Comparison of ENCODE assay signal across 11 cellular contexts in the genomic region with DNA sequence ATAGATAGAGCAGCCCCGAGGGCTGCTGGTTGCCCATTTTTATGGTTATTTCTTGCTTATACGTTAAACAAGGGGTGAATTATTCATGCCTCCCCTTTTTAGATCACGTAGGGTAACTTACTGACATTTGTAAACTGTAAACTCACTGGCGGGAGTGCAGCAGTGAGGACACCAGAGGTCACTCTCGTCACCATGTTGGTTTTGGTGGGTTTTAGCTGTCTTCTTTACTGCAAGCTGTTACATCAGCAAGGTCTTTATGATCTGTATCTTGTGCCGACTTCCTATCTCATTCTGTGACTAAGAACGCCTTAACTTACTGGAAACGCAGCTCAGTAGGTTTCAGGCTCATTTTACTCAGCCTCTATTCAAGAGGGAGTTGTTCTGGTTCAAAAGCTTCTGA.
DNase-seq lines count a peak whose midpoint lies in the region; ATAC-seq and TF ChIP-seq lines count a peak whose summit lies in the region.
"Had no signal": no experiment of that assay in that cellular context is flagged by ENCODE, and none has a peak within 500 bp of the region (broad histone marks: within the 10 kb centered on the region; RNA-seq: fewer than 3 reads in every experiment).

No MANE protein-coding gene starts in this region.

- TF ChIP-seq CTCF in PC-3 (conservative IDR thresholded peaks at IDR 0.05; ENCODE audit: low read depth, low read length) (peak; percentile 72), fibroblast of pulmonary artery (IDR thresholded peaks at IDR 0.05; ENCODE audit: low read length, missing control alignments) (peak; percentile 36), body of pancreas (IDR thresholded peaks at IDR 0.05) (peak in 2 of 7 experiments; percentile 9 to 10)

- no peaks in the 10 kb centered on the region for H3K9me2 ChIP-seq in PC-3 (replicated peaks; ENCODE audit: low read length)

- H3K9ac ChIP-seq in PC-3 (ENCODE audit: low read length): no peak overlapping the region
- H3K9ac ChIP-seq: BLaER1 treated with 17β-estradiol and CSF1 and Interleukin-3, amounts not matched to agents 10 nM and 100 nM had no signal

- no peaks in the 10 kb centered on the region for H3K36me3 ChIP-seq in PC-3 (ENCODE audit: low read depth, low read length)
- no peaks in the 10 kb centered on the region for H3K36me3 ChIP-seq in body of pancreas (replicated peaks in 1 of 2; ENCODE audit: insufficient read depth in 1 of 2, low read depth in 2 of 2)
- H3K36me3 ChIP-seq: BLaER1 treated with 17β-estradiol and CSF1 and Interleukin-3, amounts not matched to agents 10 nM and 100 nM had no signal

- POLR2A ChIA-PET in PC-3 (lab: Charles Lee; ENCODE audit: unreplicated experiment): interaction anchor here (0.6 kb wide), 2 partner anchors 10 to 58 kb away, joined by 3 to 4 read pairs; no protein-coding TSS in a partner anchor

- H3K79me2 ChIP-seq in PC-3 (ENCODE audit: low read length): no peaks in the 10 kb centered on the region

- H4K20me1 ChIP-seq in PC-3 (ENCODE audit: low read length): no peaks in the 10 kb centered on the region
- H4K20me1 ChIP-seq: BLaER1 treated with 17β-estradiol and CSF1 and Interleukin-3, amounts not matched to agents 10 nM and 100 nM had no signal

- intact Hi-C loops in PC-3 (cut with micrococcal nuclease) (loop anchor here (1.0 kb wide), 4 partner anchors 53 to 390 kb away; a partner anchor contains a TSS), body of pancreas (cut with DNase I) (no loop called here)

- H3K27ac ChIP-seq in PC-3 (ENCODE audit: low read length): no peak overlapping the region
- H3K27ac ChIP-seq in body of pancreas: no peak overlapping the region
- H3K27ac ChIP-seq: BLaER1 treated with 17β-estradiol and CSF1 and Interleukin-3, amounts not matched to agents 10 nM and 100 nM had no signal

- TF ChIP-seq POLR2A in body of pancreas (IDR thresholded peaks at IDR 0.05): no peak

- BruUV-seq in PC-3 (replicated peaks; lab: Mats Ljungman, UMichigan): no TSS peak

- H3K27me3 ChIP-seq in PC-3 (ENCODE audit: low read length): no peaks in the 10 kb centered on the region
- H3K27me3 ChIP-seq in body of pancreas: no peaks in the 10 kb centered on the region
- H3K27me3 ChIP-seq: BLaER1 treated with 17β-estradiol and CSF1 and Interleukin-3, amounts not matched to agents 10 nM and 100 nM had no signal

- H3K9me3 ChIP-seq in PC-3 (ENCODE audit: low read length): no peaks in the 10 kb centered on the region
- H3K9me3 ChIP-seq in body of pancreas: no peaks in the 10 kb centered on the region
- H3K9me3 ChIP-seq: BLaER1 treated with 17β-estradiol and CSF1 and Interleukin-3, amounts not matched to agents 10 nM and 100 nM had no signal

- peak overlapping the region; percentile 45 for H3K4me2 ChIP-seq in PC-3 (ENCODE audit: low read length)

- ATAC-seq in PC-3 (peak; percentile 93), HG03457 (IDR thresholded peaks at IDR 0.05; ENCODE audit: unreplicated experiment) (no peak), body of pancreas (no peak), GM21576 (IDR thresholded peaks at IDR 0.05; ENCODE audit: unreplicated experiment) (no peak)

- no peaks in the 10 kb centered on the region for H3F3A ChIP-seq in PC-3 (ENCODE audit: low read length, unreplicated experiment)

- H3K4me3 ChIP-seq in PC-3 (ENCODE audit: low read length) (no peak overlapping the region), fibroblast of pulmonary artery (replicated peaks; ENCODE audit: low read depth, low read length) (no peak overlapping the region), body of pancreas (no peak overlapping the region)
- H3K4me3 ChIP-seq: BLaER1 treated with 17β-estradiol and CSF1 and Interleukin-3, amounts not matched to agents 10 nM and 100 nM had no signal

- peak; percentile 66 for DNase-seq in A172 (ENCODE audit: low spot score)
- DNase-seq in HS-5 (ENCODE audit: low read depth): peak; percentile 29
- DNase-seq in PC-3: peak; percentile 81
- DNase-seq in fibroblast of pulmonary artery (ENCODE audit: low read depth): peak; percentile 56
- no peak for DNase-seq in cortex of kidney (lab: John Stamatoyannopoulos, UW)
- no peak for DNase-seq in body of pancreas
- DNase-seq: activated naive CD8-positive, alpha-beta T cell treated with anti-CD3 and anti-CD28 coated beads for 36 hours; NCI-H510A treated with DMSO at 0.1 percent for 48 hours had no signal

- CTCF ChIA-PET in PC-3 (lab: Charles Lee): interaction anchor here (1.1 kb wide), 2 partner anchors 53 to 153 kb away, joined by 3 to 7 read pairs; no protein-coding TSS in a partner anchor

- peak overlapping the region; percentile 79 for H2AFZ ChIP-seq in PC-3 (ENCODE audit: low read length)

- no peaks in the 10 kb centered on the region for H3K4me1 ChIP-seq in PC-3 (ENCODE audit: insufficient read depth, low read length)
- no peaks in the 10 kb centered on the region for H3K4me1 ChIP-seq in body of pancreas

- 38 to 39% methylated on average over 8 of the region's 8 CpGs for whole genome bisulfite sequencing in body of pancreas, 2 donors

Comparison
In these comparisons a context has a peak if more than half of its experiments do, and no peak if none do; other contexts are left out.
1. DNase-seq: peak in A172 (single experiment), HS-5 (single experiment), PC-3 (single experiment) and fibroblast of pulmonary artery (single experiment); none in cortex of kidney (single experiment) and body of pancreas (0 of 4).